ENCODE assay signal across 1 cellular context in genomic region chr7:117791877-117792780, GRCh38.
A peak's percentile ranks its signal among the peaks of the same experiment; 100 is the strongest.
TF ChIP-seq lines count a peak whose summit lies in the region.

No MANE protein-coding gene starts in this region.

TF ChIP-seq in K562, 482 proteins besides CTCF, POLR2A, EP300 and RAD21 (continued from another document and continues in another):
- TF ChIP-seq STAT6 (CRISPR knock-in tag; IDR thresholded peaks at IDR 0.05): 0 out of 2 replicates have a peak, but pooled peaks have one; percentile 32
- no peak for TF ChIP-seq ARID2 (IDR thresholded peaks at IDR 0.05)
- peak; percentile 89 for TF ChIP-seq PKNOX1 (IDR thresholded peaks at IDR 0.05)
- TF ChIP-seq CHD7 (IDR thresholded peaks at IDR 0.05; ENCODE audit: low read depth, low read length): no peak
- no peak for TF ChIP-seq NCOA6 (IDR thresholded peaks at IDR 0.05)
- TF ChIP-seq POLR3A (IDR thresholded peaks at IDR 0.05; ENCODE audit: borderline replicate concordance, extremely low read depth, insufficient read depth, insufficient read length): no peak
- no peak for TF ChIP-seq HNRNPLL (IDR thresholded peaks at IDR 0.05; ENCODE audit: low read depth, low read length, poor library complexity, severe bottlenecking)
- TF ChIP-seq ZNF253 (CRISPR knock-in tag; conservative IDR thresholded peaks at IDR 0.05): no peak
- TF ChIP-seq BRD4 (IDR thresholded peaks at IDR 0.05): no peak
- TF ChIP-seq RFX5 (IDR thresholded peaks at IDR 0.05; ENCODE audit: low read depth, low read length): no peak
- TF ChIP-seq MTA1 (IDR thresholded peaks at IDR 0.05; ENCODE audit: borderline replicate concordance): peak; percentile 89; the same call in 1 of the 2 replicates
- TF ChIP-seq SUPT5H (IDR thresholded peaks at IDR 0.05): no peak
- TF ChIP-seq ZNF79 (CRISPR knock-in tag; IDR thresholded peaks at IDR 0.05; ENCODE audit: low read depth): 0 out of 2 replicates have a peak, but pooled peaks have one; percentile 2
- TF ChIP-seq, protein P1, sequence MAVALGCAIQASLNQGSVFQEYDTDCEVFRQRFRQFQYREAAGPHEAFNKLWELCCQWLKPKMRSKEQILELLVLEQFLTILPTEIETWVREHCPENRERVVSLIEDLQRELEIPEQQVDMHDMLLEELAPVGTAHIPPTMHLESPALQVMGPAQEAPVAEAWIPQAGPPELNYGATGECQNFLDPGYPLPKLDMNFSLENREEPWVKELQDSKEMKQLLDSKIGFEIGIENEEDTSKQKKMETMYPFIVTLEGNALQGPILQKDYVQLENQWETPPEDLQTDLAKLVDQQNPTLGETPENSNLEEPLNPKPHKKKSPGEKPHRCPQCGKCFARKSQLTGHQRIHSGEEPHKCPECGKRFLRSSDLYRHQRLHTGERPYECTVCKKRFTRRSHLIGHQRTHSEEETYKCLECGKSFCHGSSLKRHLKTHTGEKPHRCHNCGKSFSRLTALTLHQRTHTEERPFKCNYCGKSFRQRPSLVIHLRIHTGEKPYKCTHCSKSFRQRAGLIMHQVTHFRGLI (CRISPR knock-in tag; IDR thresholded peaks at IDR 0.05): peak; percentile 80; the same call in 1 of the 2 replicates
- TF ChIP-seq NR2C1 (IDR thresholded peaks at IDR 0.05): peak; percentile 35; the same call in 1 of the 2 replicates
- TF ChIP-seq NR2C1 (tag; IDR thresholded peaks at IDR 0.05): peak; percentile 72
- 0 out of 2 replicates have a peak, but pooled peaks have one; percentile 45 for TF ChIP-seq BACH1 (tag; IDR thresholded peaks at IDR 0.05)
- TF ChIP-seq, protein P2, sequence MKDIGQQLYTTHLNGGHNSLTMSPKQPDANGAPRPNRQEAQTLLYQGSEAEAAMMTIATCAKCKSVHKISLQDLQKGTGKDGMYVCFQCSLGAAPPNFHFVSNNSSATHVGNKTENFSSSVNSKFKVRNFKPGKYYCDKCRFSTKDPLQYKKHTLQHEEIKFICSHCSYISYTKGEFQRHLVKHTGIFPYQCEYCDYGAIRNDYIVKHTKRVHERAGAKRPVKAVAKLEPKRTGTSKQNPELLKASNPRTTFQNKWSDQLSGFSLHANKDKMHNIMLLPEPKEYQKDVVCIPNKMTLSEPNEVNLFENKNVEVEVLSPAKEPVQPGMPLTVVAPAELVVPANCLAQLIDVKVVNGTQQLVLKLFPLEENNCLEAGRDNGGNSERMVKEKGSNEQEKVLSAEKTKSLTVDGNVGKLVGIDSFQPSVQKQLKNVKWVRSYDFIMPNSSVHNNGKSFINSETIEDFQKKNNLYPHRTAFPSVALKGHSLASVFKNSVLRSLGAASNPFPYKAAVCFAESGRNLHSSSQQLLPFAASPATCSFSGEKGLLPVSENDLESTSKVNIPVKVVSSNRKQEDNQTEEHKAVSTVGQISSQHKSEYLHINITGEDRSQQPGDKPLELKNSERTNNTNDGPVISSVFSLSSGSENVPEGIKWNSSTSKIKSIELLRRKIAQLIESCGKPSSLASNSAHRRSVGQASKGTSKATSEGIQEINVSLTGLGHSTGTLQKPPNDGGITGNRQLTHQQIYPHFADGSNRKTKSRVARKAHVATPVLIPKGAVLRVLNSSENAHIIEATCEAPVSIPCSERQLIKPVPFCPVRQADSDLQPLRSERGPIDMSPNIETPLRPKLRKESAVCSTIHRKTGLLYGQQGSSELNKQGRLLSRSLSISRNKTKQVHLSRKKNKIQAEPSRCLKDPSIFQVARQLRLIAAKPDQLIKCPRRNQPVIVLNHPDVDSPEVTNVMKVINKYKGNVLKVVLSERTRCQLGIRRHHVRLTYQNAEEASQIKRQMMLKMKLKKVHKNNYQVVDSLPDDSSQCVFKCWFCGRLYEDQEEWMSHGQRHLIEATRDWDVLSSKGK (CRISPR knock-in tag; IDR thresholded peaks at IDR 0.05): no peak
- peak; percentile 90 for TF ChIP-seq PYGO2 (tag; IDR thresholded peaks at IDR 0.05)
- no peak for TF ChIP-seq ZNF184 (CRISPR knock-in tag; IDR thresholded peaks at IDR 0.05)
- no peak for TF ChIP-seq KLF1 (tag; IDR thresholded peaks at IDR 0.05)
- no peak for TF ChIP-seq ZZZ3 (IDR thresholded peaks at IDR 0.05)
- peak; percentile 84 for TF ChIP-seq ETV5 (CRISPR knock-in tag; IDR thresholded peaks at IDR 0.05; ENCODE audit: low read depth)
- peak; percentile 95 for TF ChIP-seq SMARCB1 (IDR thresholded peaks at IDR 0.05; ENCODE audit: insufficient read length, low read depth)
- 0 out of 2 replicates have a peak, but pooled peaks have one; percentile 7 for TF ChIP-seq ZNF354B (CRISPR knock-in tag; IDR thresholded peaks at IDR 0.05)
- peak; percentile 96 for TF ChIP-seq TAL1 (IDR thresholded peaks at IDR 0.05)
- TF ChIP-seq, protein P3, sequence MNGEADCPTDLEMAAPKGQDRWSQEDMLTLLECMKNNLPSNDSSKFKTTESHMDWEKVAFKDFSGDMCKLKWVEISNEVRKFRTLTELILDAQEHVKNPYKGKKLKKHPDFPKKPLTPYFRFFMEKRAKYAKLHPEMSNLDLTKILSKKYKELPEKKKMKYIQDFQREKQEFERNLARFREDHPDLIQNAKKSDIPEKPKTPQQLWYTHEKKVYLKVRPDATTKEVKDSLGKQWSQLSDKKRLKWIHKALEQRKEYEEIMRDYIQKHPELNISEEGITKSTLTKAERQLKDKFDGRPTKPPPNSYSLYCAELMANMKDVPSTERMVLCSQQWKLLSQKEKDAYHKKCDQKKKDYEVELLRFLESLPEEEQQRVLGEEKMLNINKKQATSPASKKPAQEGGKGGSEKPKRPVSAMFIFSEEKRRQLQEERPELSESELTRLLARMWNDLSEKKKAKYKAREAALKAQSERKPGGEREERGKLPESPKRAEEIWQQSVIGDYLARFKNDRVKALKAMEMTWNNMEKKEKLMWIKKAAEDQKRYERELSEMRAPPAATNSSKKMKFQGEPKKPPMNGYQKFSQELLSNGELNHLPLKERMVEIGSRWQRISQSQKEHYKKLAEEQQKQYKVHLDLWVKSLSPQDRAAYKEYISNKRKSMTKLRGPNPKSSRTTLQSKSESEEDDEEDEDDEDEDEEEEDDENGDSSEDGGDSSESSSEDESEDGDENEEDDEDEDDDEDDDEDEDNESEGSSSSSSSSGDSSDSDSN (IDR thresholded peaks at IDR 0.05; ENCODE audit: borderline replicate concordance in 1 of 2, low read depth in 2 of 2, low read length in 2 of 2): no peak
- TF ChIP-seq FOXK2 (conservative IDR thresholded peaks at IDR 0.05 in 1 of 2, IDR thresholded peaks at IDR 0.05 in 1 of 2; ENCODE audit: low read depth in 2 of 2): peak in 1 of 2 experiments; percentile 30; a peak in 1 of 4 replicates
